15 cellular contexts compared by ENCODE assay signal in genomic region chr21:35002879-35003722, GRCh38. TPM values are rescaled to one million over a fixed set of nuclear protein-coding genes. Genes with fewer than 3 reads are reported as not detected.
DNase-seq lines count a peak whose midpoint lies in the region; ATAC-seq, FAIRE-seq and TF ChIP-seq lines count a peak whose summit lies in the region.
"Had no signal": no experiment of that assay in that cellular context is flagged by ENCODE, and none has a peak within 500 bp of the region (broad histone marks: within the 10 kb centered on the region; RNA-seq: fewer than 3 reads in every experiment).

No MANE protein-coding gene starts in this region.

- TF ChIP-seq CTCF in mammary epithelial cell (conservative IDR thresholded peaks at IDR 0.05 in 1 of 2, IDR thresholded peaks at IDR 0.05 in 1 of 2; ENCODE audit: extremely low read depth in 1 of 2, insufficient read depth in 1 of 2, low read depth in 1 of 2, low read length in 2 of 2) (no peak), MCF 10A (IDR thresholded peaks at IDR 0.05; ENCODE audit: unreplicated experiment) (no peak), fibroblast of lung (conservative IDR thresholded peaks at IDR 0.05 in 1 of 2, IDR thresholded peaks at IDR 0.05 in 1 of 2; ENCODE audit: low read depth in 1 of 2, low read length in 2 of 2) (no peak)

- dilution Hi-C loops in mammary epithelial cell (cut with HindIII; ENCODE audit: low sequenced_read_pairs) = no loop called here

- peak; percentile 93 for FAIRE-seq in RCC 7860 (lab: Jason Lieb, UNC)

- H3K4me2 ChIP-seq in mammary epithelial cell (ENCODE audit: insufficient read depth, low read depth, low read length) = no peak overlapping the region
- H3K4me2 ChIP-seq in fibroblast of lung (ENCODE audit: extremely low read depth, insufficient read depth, low read length) = no peak overlapping the region
- H3K4me2 ChIP-seq: BLaER1 had no signal

- peak overlapping the region; percentile 9 for H3K27ac ChIP-seq in mammary epithelial cell (ENCODE audit: insufficient read depth, low read depth, low read length)
- no peak overlapping the region for H3K27ac ChIP-seq in fibroblast of lung (ENCODE audit: insufficient read depth, low read length)
- H3K27ac ChIP-seq: BLaER1 had no signal

- no peak overlapping the region for H3K4me3 Mint-ChIP-seq in MCF 10A (ENCODE audit: unreplicated experiment)
- H3K4me3 Mint-ChIP-seq: natural killer cell treated with Interleukin-12 subunit alpha and Interleukin-12 subunit beta and Interleukin-15 and Interleukin-18, amount 100 ng/mL, for 72 hours had no signal

- no peaks in the 10 kb centered on the region for H4K20me1 ChIP-seq in mammary epithelial cell (ENCODE audit: insufficient read depth, low read length)
- H4K20me1 ChIP-seq in fibroblast of lung (ENCODE audit: control insufficient read depth, extremely low read depth, insufficient read depth, low read length) = no peaks in the 10 kb centered on the region

- DNase-seq in mammary epithelial cell = peak; percentile 66
- DNase-seq in MCF 10A (ENCODE audit: unreplicated experiment) = no peak
- peak; percentile 80 for DNase-seq in RCC 7860 (ENCODE audit: low spot score)
- DNase-seq in fibroblast of lung (ENCODE audit: low read depth in 2 of 2) = peak; percentile 93 to 94
- DNase-seq in stromal cell of bone marrow (ENCODE audit: low read depth) = peak; percentile 66
- no peak for DNase-seq in NCI-H524 treated with DMSO at 0.1 percent for 48 hours (lab: John Stamatoyannopoulos, UW)
- DNase-seq in iPS-NIHi11 (ENCODE audit: low spot score) = no peak
- DNase-seq: activated effector memory CD4-positive, alpha-beta T cell treated with Interleukin-2 at 50 U/mL for 16 hours; effector memory CD4-positive, alpha-beta T cell; NCI-H1930; stimulated activated CD4-positive, alpha-beta T cell treated with anti-CD3 and anti-CD28 coated beads, Interleukin-12 subunit alpha, Interleukin-12 subunit beta, amount 100 ng/mL, for 4 hours had no signal

- no peaks in the 10 kb centered on the region for H3K9me3 Mint-ChIP-seq in MCF 10A (ENCODE audit: unreplicated experiment)
- H3K9me3 Mint-ChIP-seq: natural killer cell treated with Interleukin-12 subunit alpha and Interleukin-12 subunit beta and Interleukin-15 and Interleukin-18, amount 100 ng/mL, for 72 hours had no signal

- POLR2A ChIA-PET in MCF 10A (lab: Yijun Ruan, JAX) = interaction anchor here (1.0 to 1.1 kb wide), 2 partner anchors 44 to 115 kb away, joined by 3 read pairs; no protein-coding TSS in a partner anchor

- H3K4me1 ChIP-seq in mammary epithelial cell (ENCODE audit: insufficient read depth, low read length) (peaks cover 2% of the 10 kb centered on the region), fibroblast of lung (ENCODE audit: control insufficient read depth, extremely low read depth, insufficient read depth, low read length) (peaks cover 9% of the 10 kb centered on the region)

- H2AFZ ChIP-seq in mammary epithelial cell (ENCODE audit: low read depth, low read length) = peak overlapping the region; percentile 33
- H2AFZ ChIP-seq in fibroblast of lung (ENCODE audit: low read length) = no peak overlapping the region

- ATAC-seq in HG03045 (IDR thresholded peaks at IDR 0.05; ENCODE audit: unreplicated experiment) = no peak
- ATAC-seq: natural killer cell treated with Interleukin-12 subunit alpha and Interleukin-12 subunit beta and Interleukin-15 and Interleukin-18, amount 100 ng/mL, for 72 hours; Panc1 had no signal

- in situ Hi-C loops in mammary epithelial cell (cut with MboI; ENCODE audit: low sequenced_read_pairs in 2 of 2) = no loop called here

- no TSS peak for BruUV-seq in mammary epithelial cell (replicated peaks; lab: Mats Ljungman, UMichigan)
- no TSS peak for BruUV-seq in MCF 10A (replicated peaks; lab: Mats Ljungman, UMichigan)

- no peak overlapping the region for H3K27ac Mint-ChIP-seq in MCF 10A (ENCODE audit: low read depth, unreplicated experiment)

- CTCF ChIA-PET in mammary epithelial cell (lab: Charles Lee; ENCODE audit: low non-redundant PET) = interaction anchor here (0.6 kb wide), 1 partner anchor 98 kb away, joined by 3 read pairs; no protein-coding TSS in a partner anchor
- CTCF ChIA-PET in MCF 10A (lab: Yijun Ruan, JAX) = no interaction called here

- H3K27me3 ChIP-seq in mammary epithelial cell (ENCODE audit: insufficient read depth, low read length) (no peaks in the 10 kb centered on the region), fibroblast of lung (ENCODE audit: control insufficient read depth, insufficient read depth, low read length) (no peaks in the 10 kb centered on the region)
- H3K27me3 ChIP-seq: BLaER1 had no signal

- no peaks in the 10 kb centered on the region for H3K4me1 Mint-ChIP-seq in MCF 10A (ENCODE audit: insufficient read depth, unreplicated experiment)

- peaks cover 3% of the 10 kb centered on the region for H3K79me2 ChIP-seq in mammary epithelial cell (ENCODE audit: insufficient read depth, low read length)
- H3K79me2 ChIP-seq in fibroblast of lung (ENCODE audit: control insufficient read depth, insufficient read depth, low read length) = no peaks in the 10 kb centered on the region

- H3K4me3 ChIP-seq in mammary epithelial cell (replicated peaks in 1 of 3; ENCODE audit: insufficient read depth in 1 of 3, low read depth in 2 of 3, low read length in 3 of 3) (no peak overlapping the region), fibroblast of lung (replicated peaks in 1 of 4; ENCODE audit: control extremely low read depth in 1 of 4, insufficient read depth in 1 of 4, low read depth in 3 of 4, low read length in 4 of 4) (no peak overlapping the region)
- H3K4me3 ChIP-seq: BLaER1 had no signal

- intact Hi-C loops in mammary epithelial cell (cut with micrococcal nuclease) = no loop called here
- intact Hi-C loops in MCF 10A (cut with micrococcal nuclease) = no loop called here

- no peaks in the 10 kb centered on the region for H3K27me3 Mint-ChIP-seq in MCF 10A (ENCODE audit: insufficient read depth, unreplicated experiment)
- H3K27me3 Mint-ChIP-seq: natural killer cell treated with Interleukin-12 subunit alpha and Interleukin-12 subunit beta and Interleukin-15 and Interleukin-18, amount 100 ng/mL, for 72 hours had no signal

- no peaks in the 10 kb centered on the region for H3K36me3 ChIP-seq in mammary epithelial cell (ENCODE audit: insufficient read depth, low read length)
- H3K36me3 ChIP-seq in fibroblast of lung (ENCODE audit: control insufficient read depth, insufficient read depth, low read length) = no peaks in the 10 kb centered on the region

- 76% methylated on average over 5 of the region's 5 CpGs for WGBS in mammary epithelial cell (ENCODE audit: low coverage, missing lambda C conversion rate)

- H3K36me3 Mint-ChIP-seq in MCF 10A (ENCODE audit: insufficient read depth, unreplicated experiment) = peaks cover 6% of the 10 kb centered on the region
- H3K36me3 Mint-ChIP-seq: natural killer cell treated with Interleukin-12 subunit alpha and Interleukin-12 subunit beta and Interleukin-15 and Interleukin-18, amount 100 ng/mL, for 72 hours had no signal

- H3K9ac ChIP-seq in mammary epithelial cell (ENCODE audit: insufficient read depth, low read length) (no peak overlapping the region), fibroblast of lung (ENCODE audit: insufficient read depth, low read length) (no peak overlapping the region)
- H3K9ac ChIP-seq: BLaER1 had no signal

- H3K9me3 ChIP-seq in mammary epithelial cell (replicated peaks; ENCODE audit: insufficient read depth, low read length) (no peaks in the 10 kb centered on the region), fibroblast of lung (ENCODE audit: control insufficient read depth, insufficient read depth, low read depth, low read length) (no peaks in the 10 kb centered on the region)
- H3K9me3 ChIP-seq: BLaER1 had no signal

RNA-seq across cellular contexts. Expression of gene RUNX1, which starts 46.0 kb away (rescaled TPM):
- total RNA-seq in mammary epithelial cell (100 to 1,000 TPM; 126 to 133 TPM), MCF 10A (2022) (86.2 and 102 TPM in 2 replicates), fibroblast of lung (21.6 and 41.6 TPM in 2 replicates)
- polyA plus RNA-seq in mammary epithelial cell (45.8 TPM), fibroblast of lung (23.1 and 29.6 TPM in 2 replicates)
- polyA minus RNA-seq in mammary epithelial cell (102 TPM), fibroblast of lung (ENCODE audit: low replicate concordance) (45.0 and 57.1 TPM in 2 replicates)
- 25.3 and 25.6 TPM in 2 replicates for polyA plus RNA-seq in fibroblast of lung (2012)

Comparison
In these comparisons a context has a peak if more than half of its experiments do, and no peak if none do; other contexts are left out.
1. DNase-seq: peak in mammary epithelial cell (single experiment), RCC 7860 (single experiment), fibroblast of lung (2 of 2) and stromal cell of bone marrow (single experiment); none in MCF 10A (single experiment), NCI-H524 treated with DMSO at 0.1 percent for 48 hours (single experiment) and iPS-NIHi11 (single experiment).